8 cellular contexts compared by ENCODE assay signal in genomic region chr1:92831762-92832536, GRCh38. TPM values are rescaled to one million over a fixed set of nuclear protein-coding genes. Genes with fewer than 3 reads are reported as not detected.
DNase-seq lines count a peak whose midpoint lies in the region; ATAC-seq and TF ChIP-seq lines count a peak whose summit lies in the region.

Gene RPL5 (plus strand): TSS chr1:92832040. CDS start chr1:92832115, 75 bp downstream.

- peaks cover 49% of the 10 kb centered on the region for H3K36me3 Mint-ChIP-seq in activated T-cell treated with anti-CD3 and anti-CD28 coated beads, Interleukin-2, amount 50 U/mL, for 4 hours (ENCODE audit: insufficient read depth)

- peaks cover 40% of the 10 kb centered on the region for H3K4me1 ChIP-seq in DOHH2 (ENCODE audit: control insufficient read depth, low read length)
- H3K4me1 ChIP-seq in KMS-11 (ENCODE audit: low read depth, poor library complexity, severe bottlenecking), result peaks cover 36% of the 10 kb centered on the region
- peaks cover 20% of the 10 kb centered on the region for H3K4me1 ChIP-seq in Panc1 (ENCODE audit: control insufficient read depth, insufficient read depth, low read length)
- H3K4me1 ChIP-seq in muscle layer of duodenum (ENCODE audit: control insufficient read depth in 1 of 2, insufficient read depth in 2 of 2, low read length in 2 of 2), result peaks cover 10 to 37% of the 10 kb centered on the region in 2 donors

- H3K9ac ChIP-seq in KMS-11, result peak within 1 kb of the TSS; percentile 97

- no peaks in the 10 kb centered on the region for H3K27me3 Mint-ChIP-seq in activated T-cell treated with anti-CD3 and anti-CD28 coated beads, Interleukin-2, amount 50 U/mL, for 4 hours (ENCODE audit: low read depth)

- CTCF ChIA-PET in Panc1 (lab: Charles Lee), result interaction anchor here (0.6 kb wide), 2 partner anchors 92 to 530 kb away, joined by 3 to 5 read pairs; no protein-coding TSS in a partner anchor

- in situ Hi-C loops in Panc1 (cut with HindIII; ENCODE audit: low pct_unique_long_range_greater_than_20kb, low sequenced_read_pairs), result no loop called here

- H3K4me3 Mint-ChIP-seq in activated T-cell treated with anti-CD3 and anti-CD28 coated beads, Interleukin-2, amount 50 U/mL, for 4 hours, result peak within 1 kb of the TSS; percentile 94

- DNase-seq in Panc1 (ENCODE audit: low read depth, low spot score), result peak; percentile 91
- peak; percentile 96 for DNase-seq in activated T-cell treated with anti-CD3 and anti-CD28 coated beads, Interleukin-2, amount 50 U/mL, for 4 hours
- peak; percentile 94 to 95 for DNase-seq in stimulated activated CD8-positive, alpha-beta memory T cell treated with anti-CD3 and anti-CD28 coated beads, Interleukin-7, amount 100 ng/mL, for 4 hours (ENCODE audit: low read depth in 2 of 2)

- H3F3A ChIP-seq in DOHH2 (ENCODE audit: control insufficient read depth, insufficient read depth), result peaks cover 34% of the 10 kb centered on the region

- intact Hi-C loops in Panc1 (cut with micrococcal nuclease; ENCODE audit: unreplicated experiment), result no loop called here

- no peaks in the 10 kb centered on the region for H3K9me3 ChIP-seq in DOHH2 (ENCODE audit: control insufficient read depth, insufficient read depth, low read length)
- H3K9me3 ChIP-seq in Panc1 (ENCODE audit: control insufficient read depth, insufficient read depth, low read depth, low read length), result no peaks in the 10 kb centered on the region
- H3K9me3 ChIP-seq in muscle layer of duodenum (ENCODE audit: control insufficient read depth in 1 of 2, low read length in 2 of 2), result no peaks in the 10 kb centered on the region

- H3K79me2 ChIP-seq in DOHH2 (ENCODE audit: control insufficient read depth, low read length), result peaks cover 52% of the 10 kb centered on the region
- H3K79me2 ChIP-seq in KMS-11 (ENCODE audit: insufficient read depth, low read depth), result peaks cover 51% of the 10 kb centered on the region

- peaks cover 33% of the 10 kb centered on the region for H3K4me1 Mint-ChIP-seq in activated T-cell treated with anti-CD3 and anti-CD28 coated beads, Interleukin-2, amount 50 U/mL, for 4 hours (ENCODE audit: low read depth)

- H2AFZ ChIP-seq in KMS-11 (ENCODE audit: low read depth), result peak within 1 kb of the TSS; percentile 61

- H3K36me3 ChIP-seq in DOHH2 (ENCODE audit: control insufficient read depth, low read length) (peaks cover 50% of the 10 kb centered on the region), KMS-11 (ENCODE audit: insufficient read depth) (peaks cover 18% of the 10 kb centered on the region; the same call in 1 of the 2 replicates), Panc1 (ENCODE audit: control insufficient read depth, insufficient read depth, low read length) (peaks cover 33% of the 10 kb centered on the region), muscle layer of duodenum (ENCODE audit: control insufficient read depth in 1 of 2, insufficient read depth in 2 of 2, low read length in 2 of 2) (peaks cover 22 to 23% of the 10 kb centered on the region in 2 donors)

- POLR2A ChIA-PET in Panc1 (lab: Charles Lee), result no interaction called here

- peak within 1 kb of the TSS; percentile 84 for H3K4me2 ChIP-seq in DOHH2 (ENCODE audit: low read length)
- peak within 1 kb of the TSS; percentile 98 for H3K4me2 ChIP-seq in KMS-11

- no TSS peak for BruUV-seq in Panc1 (replicated peaks; lab: Mats Ljungman, UMichigan)

- TF ChIP-seq CTCF in DOHH2 (IDR thresholded peaks at IDR 0.05; ENCODE audit: low read depth, low read length, poor library complexity, severe bottlenecking) (peak; percentile 81), KMS-11 (conservative IDR thresholded peaks at IDR 0.05; ENCODE audit: low read depth, low read length) (peak; percentile 63), Panc1 (IDR thresholded peaks at IDR 0.05) (peak; percentile 89)

- H3K27ac ChIP-seq in DOHH2 (ENCODE audit: low read depth, low read length), result peak within 1 kb of the TSS; percentile 73
- peak within 1 kb of the TSS; percentile 87 for H3K27ac ChIP-seq in KMS-11
- H3K27ac ChIP-seq in Panc1 (ENCODE audit: low read length), result peak within 1 kb of the TSS; percentile 94
- H3K27ac ChIP-seq in muscle layer of duodenum (ENCODE audit: low read length), result peak within 1 kb of the TSS; percentile 98

- H3K27me3 ChIP-seq in DOHH2 (ENCODE audit: control insufficient read depth, low read length), result no peaks in the 10 kb centered on the region
- no peaks in the 10 kb centered on the region for H3K27me3 ChIP-seq in KMS-11 (ENCODE audit: insufficient read depth, low read depth)
- H3K27me3 ChIP-seq in Panc1 (ENCODE audit: control insufficient read depth, insufficient read depth, low read length), result no peaks in the 10 kb centered on the region
- no peaks in the 10 kb centered on the region for H3K27me3 ChIP-seq in muscle layer of duodenum (ENCODE audit: low read depth, low read length)

- H4K20me1 ChIP-seq in DOHH2 (ENCODE audit: control insufficient read depth, insufficient read depth, low read depth, low read length), result peaks cover 35% of the 10 kb centered on the region
- peaks cover 25% of the 10 kb centered on the region; the same call in 1 of the 2 replicates for H4K20me1 ChIP-seq in KMS-11 (ENCODE audit: insufficient read depth)

- H3K9me2 ChIP-seq in DOHH2 (replicated peaks; ENCODE audit: control insufficient read depth, low read length), result no peaks in the 10 kb centered on the region

- H3K9me3 Mint-ChIP-seq in activated T-cell treated with anti-CD3 and anti-CD28 coated beads, Interleukin-2, amount 50 U/mL, for 4 hours, result no peaks in the 10 kb centered on the region

- H3K4me3 ChIP-seq in DOHH2 (ENCODE audit: low read length) (peak within 1 kb of the TSS; percentile 90), KMS-11 (IDR thresholded peaks at IDR 0.05; ENCODE audit: insufficient read depth, low read depth, low read length) (peak within 1 kb of the TSS; percentile 68), Panc1 (ENCODE audit: low read depth in 2 of 2, low read length in 2 of 2) (peak within 1 kb of the TSS; percentile 99), muscle layer of duodenum (ENCODE audit: low read depth in 1 of 2, low read length in 2 of 2) (peak within 1 kb of the TSS; percentile 96 to 98)

- ATAC-seq in GM21737 (IDR thresholded peaks at IDR 0.05; ENCODE audit: unreplicated experiment) (peak; percentile 95), Panc1 (peak; percentile 93), esophagus mucosa (peak; percentile 99)
- peak; percentile 85 to 87 for ATAC-seq in activated T-cell treated with anti-CD3 and anti-CD28 coated beads, Interleukin-2, amount 50 U/mL, for 4 hours

RNA-seq across cellular contexts. Expression of gene RPL5, which starts in this region (rescaled TPM):
- total RNA-seq in Panc1 (2021; ENCODE audit: unreplicated experiment), result 446 TPM
- polyA plus RNA-seq in Panc1 (2012; ENCODE audit: insufficient read length), result 459 TPM
- 1,000 to 10,000 TPM; 1,884 to 1,929 (median 1,900) TPM for total RNA-seq in activated T-cell treated with anti-CD3 and anti-CD28 coated beads, Interleukin-2, amount 50 U/mL, for 4 hours
- 850 TPM for total RNA-seq in esophagus mucosa

Comparison
In these comparisons a context has a peak if more than half of its experiments do, and no peak if none do; other contexts are left out.
1. Peak in every context shown above with its lines: DNase-seq, ATAC-seq, H3K4me3 ChIP-seq and H3K27ac ChIP-seq.